Comparison of ENCODE assay signal across 20 cellular contexts in genomic region chr3:133965033-133965570, GRCh38.
DNase-seq lines count a peak whose midpoint lies in the region; ATAC-seq and TF ChIP-seq lines count a peak whose summit lies in the region.
"Had no signal": no experiment of that assay in that cellular context is flagged by ENCODE, and none has a peak within 500 bp of the region (broad histone marks: within the 10 kb centered on the region; RNA-seq: fewer than 3 reads in every experiment).

No MANE protein-coding gene starts in this region.

- no peak overlapping the region for H3K27ac ChIP-seq in trophoblast cell (ENCODE audit: low read depth, low read length)
- H3K27ac ChIP-seq: cardiac muscle cell, esophagus muscularis mucosa, left lung, PC-9, right atrium auricular region had no signal

- H2AK5ac ChIP-seq in trophoblast cell (ENCODE audit: low read length) = no peak overlapping the region

- H3K36me3 ChIP-seq in trophoblast cell (ENCODE audit: control insufficient read depth in 1 of 2, insufficient read depth in 2 of 2, low read length in 2 of 2) = peaks cover 35 to 46% of the 10 kb centered on the region in 2 experiments
- H3K36me3 ChIP-seq: cardiac muscle cell, esophagus muscularis mucosa, right atrium auricular region had no signal

- H3K4me2 ChIP-seq in trophoblast cell (ENCODE audit: low read length) = no peak overlapping the region
- H3K4me2 ChIP-seq: PC-9 had no signal

- no peak overlapping the region for H2AFZ ChIP-seq in trophoblast cell (ENCODE audit: insufficient read depth, low read length, poor library complexity)
- H2AFZ ChIP-seq: PC-9 had no signal

- in situ Hi-C loops in KBM-7 (cut with MboI; ENCODE audit: low pct_unique_long_range_greater_than_20kb, low sequenced_read_pairs) = no loop called here
- in situ Hi-C loops in astrocyte of the cerebellum (cut with HindIII; ENCODE audit: low sequenced_read_pairs) = loop anchor here (5.0 kb wide), 1 partner anchor 33 kb away; no protein-coding TSS in a partner anchor

- no peaks in the 10 kb centered on the region for H3K79me2 ChIP-seq in trophoblast cell (ENCODE audit: control insufficient read depth, insufficient read depth, low read length, poor library complexity)

- H2BK12ac ChIP-seq in trophoblast cell (ENCODE audit: low read length) = peak overlapping the region; percentile 23

- WGBS in trophoblast cell (ENCODE audit: extremely low coverage, insufficient coverage, insufficient read length) = no CpG with 5 or more reads among the region's 12 CpGs

- H4K91ac ChIP-seq in trophoblast cell (ENCODE audit: low read depth, low read length) = no peak overlapping the region

- no peaks in the 10 kb centered on the region for H3K27me3 ChIP-seq in trophoblast cell (ENCODE audit: insufficient read depth, low read length)
- H3K27me3 ChIP-seq: cardiac muscle cell, esophagus muscularis mucosa, left lung, right atrium auricular region had no signal

- peak overlapping the region; percentile 33 for H3K18ac ChIP-seq in trophoblast cell (ENCODE audit: low read length)

- H4K8ac ChIP-seq in trophoblast cell (ENCODE audit: low read depth, low read length) = no peak overlapping the region

- H3K4me1 ChIP-seq in trophoblast cell (ENCODE audit: control insufficient read depth in 1 of 2, insufficient read depth in 2 of 2, low read length in 2 of 2) = peaks cover 26 to 33% of the 10 kb centered on the region in 2 experiments
- H3K4me1 ChIP-seq: right atrium auricular region had no signal

- peaks cover 10% of the 10 kb centered on the region for H3K79me1 ChIP-seq in trophoblast cell (ENCODE audit: low read length)

- ATAC-seq in HG02973 (IDR thresholded peaks at IDR 0.05; ENCODE audit: unreplicated experiment) (no peak), HG02571 (IDR thresholded peaks at IDR 0.05; ENCODE audit: unreplicated experiment) (no peak)

- H3K14ac ChIP-seq in trophoblast cell (ENCODE audit: low read length) = no peak overlapping the region

- H4K12ac ChIP-seq in trophoblast cell (ENCODE audit: low read depth, low read length) = no peak overlapping the region

- TF ChIP-seq CTCF in astrocyte of the cerebellum (IDR thresholded peaks at IDR 0.05; ENCODE audit: low read depth, low read length, missing control alignments) = no peak

- no peaks in the 10 kb centered on the region for H3K9me3 ChIP-seq in trophoblast cell (ENCODE audit: insufficient read depth, low read depth, low read length)
- H3K9me3 ChIP-seq: esophagus muscularis mucosa, left lung, right atrium auricular region had no signal

- H3K4me3 ChIP-seq in astrocyte of the cerebellum (ENCODE audit: low read depth, low read length) = no peak overlapping the region
- no peak overlapping the region for H3K4me3 ChIP-seq in trophoblast cell (ENCODE audit: low read depth, low read length)
- H3K4me3 ChIP-seq: cardiac muscle cell, esophagus muscularis mucosa, left lung, PC-9, right atrium auricular region had no signal

- H2BK120ac ChIP-seq in trophoblast cell (ENCODE audit: insufficient read depth, low read length, poor library complexity) = no peak overlapping the region

- H3K23ac ChIP-seq in trophoblast cell (ENCODE audit: low read length) = no peak overlapping the region

- H3K9ac ChIP-seq in trophoblast cell (ENCODE audit: low read length) = no peak overlapping the region

- no peak overlapping the region for H3K4ac ChIP-seq in trophoblast cell (ENCODE audit: low read depth, low read length)

- H2BK5ac ChIP-seq in trophoblast cell (ENCODE audit: low read depth, low read length, poor library complexity) = no peak overlapping the region

- DNase-seq in Daoy (ENCODE audit: low read depth) (peak; percentile 82), KBM-7 (peak; percentile 30), astrocyte of the cerebellum (ENCODE audit: low read depth) (peak; percentile 60), trophoblast cell (no peak), DMS79 treated with DMSO at 0.1 percent for 48 hours (lab: John Stamatoyannopoulos, UW) (no peak)
- DNase-seq: activated CD4-positive, alpha-beta T cell treated with anti-CD3 and anti-CD28 coated beads, Interleukin-2, amount 10 ng/mL, durations not matched to agents 7 days and 5 days; activated CD8-positive, alpha-beta memory T cell treated with anti-CD3 and anti-CD28 coated beads, Interleukin-2, amount 50 U/mL, for 4 hours; glutamatergic neuron; HCEC 1CT; left lung; NCI-H2171; NCI-H774; nucleus accumbens; PC-9; T-helper 1 cell had no signal

Comparison
In these comparisons a context has a peak if more than half of its experiments do, and no peak if none do; other contexts are left out.
1. DNase-seq: peak in Daoy (single experiment), KBM-7 (single experiment) and astrocyte of the cerebellum (single experiment); none in trophoblast cell (0 of 2) and DMS79 treated with DMSO at 0.1 percent for 48 hours (single experiment).